In the genomic region with DNA sequence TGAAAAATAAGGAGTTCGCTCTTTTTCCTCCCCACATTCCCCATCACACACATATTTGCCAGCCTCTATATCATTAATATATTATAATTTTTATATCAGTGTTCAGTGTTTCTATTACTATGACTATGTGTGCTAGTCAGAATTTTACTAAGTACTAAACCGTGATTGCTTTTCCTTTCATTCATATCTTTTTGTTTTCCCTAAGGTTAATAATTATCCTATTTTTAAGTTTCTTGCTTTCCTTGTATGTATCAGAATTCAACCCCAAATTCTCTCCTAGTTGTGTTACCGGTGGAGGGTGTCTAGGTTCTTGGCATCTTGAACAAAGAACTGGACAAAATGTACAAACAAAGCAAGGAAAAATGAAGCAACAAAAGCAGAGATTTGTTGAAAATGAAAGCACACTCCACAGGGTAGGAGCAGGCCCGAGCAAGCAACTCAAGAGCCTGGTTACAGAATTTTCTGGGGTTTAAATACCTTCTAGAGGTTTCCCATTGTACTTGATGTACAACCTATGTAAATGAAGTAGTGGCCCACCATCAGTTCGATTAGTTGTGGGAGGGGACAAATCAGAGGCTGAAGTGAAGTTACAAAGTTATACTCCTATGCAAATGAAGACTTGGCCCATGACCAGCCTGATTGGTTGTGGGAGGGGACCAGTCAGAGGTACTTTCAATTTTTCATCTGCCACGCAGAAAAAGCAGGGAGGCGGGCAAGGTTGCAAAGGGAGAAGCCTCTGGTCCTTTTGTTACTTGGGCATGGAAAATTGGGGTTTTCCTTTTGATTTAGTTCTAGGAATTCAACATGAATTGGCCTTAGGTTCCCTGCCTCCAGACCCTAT, we compare ENCODE assay signal across 30 cellular contexts.
"Had no signal": no experiment of that assay in that cellular context is flagged by ENCODE, and none has a peak within 500 bp of the region (broad histone marks: within the 10 kb centered on the region; RNA-seq: fewer than 3 reads in every experiment).

No MANE protein-coding gene starts in this region.

- H3K36me3 ChIP-seq: ovary had no signal

- H3K4me1 ChIP-seq: esophagus muscularis mucosa, foreskin keratinocyte, heart left ventricle, prostate gland, suprapubic skin, tibial nerve had no signal

- H3K9me3 Mint-ChIP-seq: activated CD4-positive, alpha-beta memory T cell treated with anti-CD3 and anti-CD28 coated beads, Interleukin-2, amount 10 ng/mL, durations not matched to agents 7 days and 5 days; activated CD4-positive, alpha-beta T cell treated with anti-CD3 and anti-CD28 coated beads, Interleukin-2, amount 10 ng/mL, durations not matched to agents 7 days and 5 days; dendritic cell treated with granulocyte-macrophage colony-stimulating factor and Interleukin-4, amounts not matched to agents 40 ng/mL and 50 ng/mL, for 4 days; endodermal cell; immature natural killer cell; nephron progenitor cell; stimulated activated memory B cell treated with anti-CD40 and anti-IgM and Interleukin-4, amounts not matched to agents 10 μg/mL and 1 μg/mL and 100 μg/mL, for 72 hours had no signal

- H3K9me3 ChIP-seq: esophagus muscularis mucosa, heart left ventricle, ovary, prostate gland, suprapubic skin, tibial nerve had no signal

- H3K4me1 Mint-ChIP-seq: activated CD4-positive, alpha-beta memory T cell treated with anti-CD3 and anti-CD28 coated beads, Interleukin-2, amount 10 ng/mL, durations not matched to agents 7 days and 5 days; endodermal cell; nephron progenitor cell; stimulated activated memory B cell treated with anti-CD40 and anti-IgM and Interleukin-4, amounts not matched to agents 10 μg/mL and 1 μg/mL and 100 μg/mL, for 72 hours had no signal

- H3K27ac ChIP-seq: brain microvascular endothelial cell, esophagus muscularis mucosa, foreskin keratinocyte, heart left ventricle, ovary, suprapubic skin, tibial nerve had no signal

- H3K27me3 ChIP-seq: brain microvascular endothelial cell, esophagus muscularis mucosa, foreskin keratinocyte, heart left ventricle, ovary, suprapubic skin, tibial nerve had no signal

- DNase-seq: activated CD4-positive, alpha-beta memory T cell treated with anti-CD3 and anti-CD28 coated beads, Interleukin-2, amount 10 ng/mL, durations not matched to agents 7 days and 5 days; activated CD4-positive, alpha-beta T cell treated with anti-CD3 and anti-CD28 coated beads for 1 hour; activated CD4-positive, alpha-beta T cell treated with anti-CD3 and anti-CD28 coated beads, Interleukin-2, amount 10 ng/mL, durations not matched to agents 7 days and 5 days; activated gamma-delta T cell treated with Interleukin-2 at 50 U/mL for 16 hours; activated naive CD4-positive, alpha-beta T cell treated with anti-CD3 and anti-CD28 coated beads, Interleukin-2, amount 50 U/mL, for 16 hours; amniotic stem cell; brain microvascular endothelial cell; central memory CD4-positive, alpha-beta T cell; endodermal cell; foreskin keratinocyte; heart left ventricle; hypothalamus; immature natural killer cell; kidney; left colon; nephron progenitor cell; ovary; stimulated activated CD4-positive, alpha-beta T cell treated with anti-CD3 and anti-CD28 coated beads, Interleukin-1b, Interleukin-23, amount 100 ng/mL, for 48 hours; stimulated activated CD4-positive, alpha-beta T cell treated with anti-CD3 and anti-CD28 coated beads, Interleukin-4, amount 100 ng/mL, for 4 hours; stimulated activated CD8-positive, alpha-beta memory T cell treated with anti-CD3 and anti-CD28 coated beads, Interleukin-4, amount 100 ng/mL, for 48 hours; SW 1271; T-helper 2 cell had no signal

- ATAC-seq: foreskin keratinocyte; heart left ventricle; left colon; stimulated activated memory B cell treated with anti-CD40 and anti-IgM and Interleukin-4, amounts not matched to agents 10 μg/mL and 1 μg/mL and 100 μg/mL, for 72 hours had no signal

- H3K27me3 Mint-ChIP-seq: activated CD4-positive, alpha-beta memory T cell treated with anti-CD3 and anti-CD28 coated beads, Interleukin-2, amount 10 ng/mL, durations not matched to agents 7 days and 5 days; activated CD4-positive, alpha-beta T cell treated with anti-CD3 and anti-CD28 coated beads, Interleukin-2, amount 10 ng/mL, durations not matched to agents 7 days and 5 days; dendritic cell treated with granulocyte-macrophage colony-stimulating factor and Interleukin-4, amounts not matched to agents 40 ng/mL and 50 ng/mL, for 4 days; stimulated activated memory B cell treated with anti-CD40 and anti-IgM and Interleukin-4, amounts not matched to agents 10 μg/mL and 1 μg/mL and 100 μg/mL, for 72 hours had no signal

- H3K27ac Mint-ChIP-seq: activated CD4-positive, alpha-beta memory T cell treated with anti-CD3 and anti-CD28 coated beads, Interleukin-2, amount 10 ng/mL, durations not matched to agents 7 days and 5 days; activated CD4-positive, alpha-beta T cell treated with anti-CD3 and anti-CD28 coated beads, Interleukin-2, amount 10 ng/mL, durations not matched to agents 7 days and 5 days; dendritic cell treated with granulocyte-macrophage colony-stimulating factor and Interleukin-4, amounts not matched to agents 40 ng/mL and 50 ng/mL, for 4 days; endodermal cell; nephron progenitor cell; stimulated activated memory B cell treated with anti-CD40 and anti-IgM and Interleukin-4, amounts not matched to agents 10 μg/mL and 1 μg/mL and 100 μg/mL, for 72 hours had no signal

- H3K4me3 Mint-ChIP-seq: activated CD4-positive, alpha-beta memory T cell treated with anti-CD3 and anti-CD28 coated beads, Interleukin-2, amount 10 ng/mL, durations not matched to agents 7 days and 5 days; activated CD4-positive, alpha-beta T cell treated with anti-CD3 and anti-CD28 coated beads, Interleukin-2, amount 10 ng/mL, durations not matched to agents 7 days and 5 days; dendritic cell treated with granulocyte-macrophage colony-stimulating factor and Interleukin-4, amounts not matched to agents 40 ng/mL and 50 ng/mL, for 4 days; endodermal cell; immature natural killer cell; nephron progenitor cell; stimulated activated memory B cell treated with anti-CD40 and anti-IgM and Interleukin-4, amounts not matched to agents 10 μg/mL and 1 μg/mL and 100 μg/mL, for 72 hours had no signal

- H3K4me3 ChIP-seq: esophagus muscularis mucosa, heart left ventricle, lung, ovary, prostate gland, smooth muscle cell, suprapubic skin, tibial nerve had no signal
